In the genomic region with DNA sequence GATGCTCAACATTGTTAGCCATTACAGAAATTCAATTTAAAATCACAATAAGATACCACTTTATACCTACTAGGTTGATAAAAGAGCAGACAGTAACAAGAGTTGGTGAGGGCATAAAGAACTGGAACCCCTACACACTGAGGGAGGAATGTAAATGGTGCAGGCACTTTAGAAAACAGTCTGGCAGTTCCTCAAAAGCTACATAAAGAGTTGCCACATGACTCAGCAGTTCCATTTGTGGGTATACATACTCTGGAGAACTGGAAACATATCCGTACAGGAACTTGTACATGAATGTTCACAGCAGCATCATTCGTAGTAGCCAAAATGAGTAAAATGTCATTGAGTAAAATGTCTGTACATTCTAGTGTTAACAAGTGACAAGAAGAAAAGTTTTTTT, we compare ENCODE assay signal across 12 cellular contexts. TPM values are rescaled to one million over a fixed set of nuclear protein-coding genes. Genes with fewer than 3 reads are reported as not detected.
A peak's percentile ranks its signal among the peaks of the same experiment; 100 is the strongest.
DNase-seq lines count a peak whose midpoint lies in the region; ATAC-seq, FAIRE-seq and TF ChIP-seq lines count a peak whose summit lies in the region.
"Had no signal": no experiment of that assay in that cellular context is flagged by ENCODE, and none has a peak within 500 bp of the region (broad histone marks: within the 10 kb centered on the region; RNA-seq: fewer than 3 reads in every experiment).

No MANE protein-coding gene starts in this region.

- no peak overlapping the region for H3K9ac ChIP-seq in fibroblast of lung (ENCODE audit: insufficient read depth, low read length)
- H3K9ac ChIP-seq: BLaER1 had no signal

- H3K4me2 ChIP-seq in fibroblast of lung (ENCODE audit: extremely low read depth, insufficient read depth, low read length) = no peak overlapping the region
- H3K4me2 ChIP-seq: BLaER1 had no signal

- peak; percentile 26 for FAIRE-seq in GM19239 (lab: Jason Lieb, UNC)

- H4K20me1 ChIP-seq in fibroblast of lung (ENCODE audit: control insufficient read depth, extremely low read depth, insufficient read depth, low read length) = no peaks in the 10 kb centered on the region
- H4K20me1 ChIP-seq: BLaER1 had no signal

- H2AFZ ChIP-seq in ACC112 (ENCODE audit: low read length, unreplicated experiment) (no peak overlapping the region), fibroblast of lung (ENCODE audit: low read length) (no peak overlapping the region)

- no peak for ATAC-seq in GM18909 (IDR thresholded peaks at IDR 0.05; ENCODE audit: poor library complexity, unreplicated experiment)
- ATAC-seq in GM21825 (IDR thresholded peaks at IDR 0.05; ENCODE audit: unreplicated experiment) = no peak
- ATAC-seq: activated CD8-positive, alpha-beta T cell treated with anti-CD3 and anti-CD28 coated beads, Interleukin-2, amount 10 ng/mL, durations not matched to agents 7 days and 5 days had no signal

- H3K4me3 ChIP-seq in ACC112 (ENCODE audit: low read depth, low read length) (no peak overlapping the region), fibroblast of lung (replicated peaks in 1 of 4; ENCODE audit: control extremely low read depth in 1 of 4, insufficient read depth in 1 of 4, low read depth in 3 of 4, low read length in 4 of 4) (no peak overlapping the region)
- H3K4me3 ChIP-seq: BLaER1, right lobe of liver had no signal

- H3K4me1 ChIP-seq in ACC112 (ENCODE audit: control insufficient read depth, insufficient read depth, low read length, unreplicated experiment) (peaks cover 8% of the 10 kb centered on the region), fibroblast of lung (ENCODE audit: control insufficient read depth, extremely low read depth, insufficient read depth, low read length) (no peaks in the 10 kb centered on the region)
- H3K4me1 ChIP-seq: BLaER1, right lobe of liver had no signal

- DNase-seq in GM19239 (ENCODE audit: insufficient read length, low spot score) = no peak
- peak; percentile 55 for DNase-seq in SIG-M5 (lab: John Stamatoyannopoulos, UW)
- DNase-seq in fibroblast of lung (ENCODE audit: low read depth in 2 of 2) = peak; percentile 36 to 48
- DNase-seq in NCI-H510A treated with DMSO at 0.1 percent for 48 hours (lab: John Stamatoyannopoulos, UW) = no peak
- DNase-seq in NCI-H1694 (lab: John Stamatoyannopoulos, UW) = no peak
- DNase-seq: activated CD8-positive, alpha-beta T cell treated with anti-CD3 and anti-CD28 coated beads, Interleukin-2, amount 10 ng/mL, durations not matched to agents 7 days and 5 days; NCI-H524; right lobe of liver had no signal

- no peak for TF ChIP-seq CTCF in fibroblast of lung (conservative IDR thresholded peaks at IDR 0.05 in 1 of 2, IDR thresholded peaks at IDR 0.05 in 1 of 2; ENCODE audit: low read depth in 1 of 2, low read length in 2 of 2)

- H3K27me3 ChIP-seq in ACC112 (ENCODE audit: insufficient read depth, low read length) = no peaks in the 10 kb centered on the region
- H3K27me3 ChIP-seq in fibroblast of lung (ENCODE audit: control insufficient read depth, insufficient read depth, low read length) = no peaks in the 10 kb centered on the region
- H3K27me3 ChIP-seq: BLaER1, right lobe of liver had no signal

- no peaks in the 10 kb centered on the region for H3K79me2 ChIP-seq in ACC112 (ENCODE audit: control insufficient read depth, insufficient read depth, low read length, unreplicated experiment)
- no peaks in the 10 kb centered on the region for H3K79me2 ChIP-seq in fibroblast of lung (ENCODE audit: control insufficient read depth, insufficient read depth, low read length)

- peaks cover 19% of the 10 kb centered on the region for H3K36me3 ChIP-seq in ACC112 (ENCODE audit: insufficient read depth, low read length)
- peaks cover 2% of the 10 kb centered on the region for H3K36me3 ChIP-seq in fibroblast of lung (ENCODE audit: control insufficient read depth, insufficient read depth, low read length)
- H3K36me3 ChIP-seq: right lobe of liver had no signal

- H3K9me3 ChIP-seq in fibroblast of lung (ENCODE audit: control insufficient read depth, insufficient read depth, low read depth, low read length) = no peaks in the 10 kb centered on the region

- H3K27ac ChIP-seq in ACC112 (ENCODE audit: low read depth, low read length) (peak overlapping the region; percentile 50), fibroblast of lung (ENCODE audit: insufficient read depth, low read length) (no peak overlapping the region)
- H3K27ac ChIP-seq: BLaER1, right lobe of liver had no signal

RNA-seq across cellular contexts. Expression of a gene that starts 17.0 kb away (rescaled TPM):
- 24.4 and 25.4 TPM in 2 replicates for total RNA-seq in fibroblast of lung
- 21.4 and 27.4 TPM in 2 replicates for polyA plus RNA-seq in fibroblast of lung
- 19.0 and 24.8 TPM in 2 replicates for polyA plus RNA-seq in fibroblast of lung (2012)
- 2.0 and 2.6 TPM in 2 replicates for polyA minus RNA-seq in fibroblast of lung (ENCODE audit: low replicate concordance)

RNA-seq across cellular contexts. Expression of a gene that starts 17.1 kb away (rescaled TPM):
- 15.4 and 22.5 TPM in 2 replicates for total RNA-seq in fibroblast of lung
- 13.5 and 17.6 TPM in 2 replicates for polyA plus RNA-seq in fibroblast of lung
- 11.0 and 13.5 TPM in 2 replicates for polyA plus RNA-seq in fibroblast of lung (2012)
- polyA minus RNA-seq in fibroblast of lung (ENCODE audit: low replicate concordance) = 2.8 and 3.5 TPM in 2 replicates

Comparison
In these comparisons a context has a peak if more than half of its experiments do, and no peak if none do; other contexts are left out.
1. DNase-seq: peak in SIG-M5 (single experiment) and fibroblast of lung (2 of 2); none in GM19239 (single experiment), NCI-H510A treated with DMSO at 0.1 percent for 48 hours (single experiment) and NCI-H1694 (single experiment).